In the genomic region with DNA sequence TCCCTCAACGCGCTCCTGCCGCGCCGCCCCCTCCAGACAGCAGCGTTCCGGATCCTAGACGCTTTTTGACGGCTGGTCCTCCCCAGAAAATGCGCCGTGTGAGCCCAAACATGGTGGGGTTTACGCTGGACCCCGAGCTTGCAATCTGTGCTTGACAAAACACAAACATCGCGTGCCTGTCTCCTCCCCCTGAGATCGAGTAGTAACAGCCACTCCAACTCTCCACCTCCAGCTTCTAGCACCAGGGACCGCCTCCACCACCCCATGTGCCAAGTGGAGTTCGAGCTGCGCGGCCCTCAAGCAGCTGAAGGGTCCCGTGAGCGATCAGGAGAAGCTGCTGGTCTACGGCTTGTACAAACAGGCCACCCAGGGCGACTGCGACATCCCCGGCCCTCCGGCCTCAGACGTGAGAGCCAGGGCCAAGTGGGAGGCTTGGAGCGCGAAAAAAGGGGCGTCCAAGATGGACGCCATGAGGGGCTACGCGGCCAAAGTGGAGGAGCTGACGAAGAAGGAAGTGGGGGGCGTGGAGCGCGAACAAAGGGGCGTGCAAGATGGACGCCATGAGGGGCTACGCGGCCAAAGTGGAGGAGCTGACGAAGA, we compare ENCODE assay signal across 8 cellular contexts. TPM values are rescaled to one million over a fixed set of nuclear protein-coding genes. Genes with fewer than 3 reads are reported as not detected.
DNase-seq lines count a peak whose midpoint lies in the region; ATAC-seq and TF ChIP-seq lines count a peak whose summit lies in the region.

No MANE protein-coding gene starts in this region.

- CTCF ChIA-PET in BJ (lab: Yijun Ruan, JAX), result interaction anchor here (0.6 to 4.0 kb wide), 16 partner anchors 9 to 367 kb away, joined by 3 to 21 read pairs (median 4); partner anchors contain the start of genes GLOD4, MRM3 and NXN

- peak overlapping the region; percentile 99 for H3K27ac Mint-ChIP-seq in stimulated activated memory B cell treated with anti-CD40 and anti-IgM and Interleukin-4, amounts not matched to agents 10 μg/mL and 1 μg/mL and 100 μg/mL, for 72 hours

- peaks cover 1% of the 10 kb centered on the region; the same call in 1 of the 2 replicates for H3K36me3 ChIP-seq in BJ (ENCODE audit: control insufficient read depth, insufficient read depth, low read length)

- POLR2A ChIA-PET in BJ (lab: Charles Lee), result interaction anchor here (0.7 kb wide), 1 partner anchor 249 kb away, joined by 3 read pairs; no protein-coding TSS in a partner anchor

- H3K9me3 Mint-ChIP-seq in stimulated activated memory B cell treated with anti-CD40 and anti-IgM and Interleukin-4, amounts not matched to agents 10 μg/mL and 1 μg/mL and 100 μg/mL, for 72 hours, result no peaks in the 10 kb centered on the region

- TF ChIP-seq CTCF in BJ (IDR thresholded peaks at IDR 0.05; ENCODE audit: insufficient read depth, low read depth, low read length), result no peak

- H3K36me3 Mint-ChIP-seq in stimulated activated memory B cell treated with anti-CD40 and anti-IgM and Interleukin-4, amounts not matched to agents 10 μg/mL and 1 μg/mL and 100 μg/mL, for 72 hours, result peaks cover 36% of the 10 kb centered on the region

- DNase-seq in BJ (ENCODE audit: low read depth) (no peak), NCI-H510A treated with DMSO at 0.1 percent for 48 hours (lab: John Stamatoyannopoulos, UW) (peak; percentile 27), caudate nucleus (lab: John Stamatoyannopoulos, UW) (peak in 18 of 61 donors; percentile 10 to 64 (median 34))

- H3K4me1 Mint-ChIP-seq in stimulated activated memory B cell treated with anti-CD40 and anti-IgM and Interleukin-4, amounts not matched to agents 10 μg/mL and 1 μg/mL and 100 μg/mL, for 72 hours, result peaks cover 38% of the 10 kb centered on the region

- H3K27ac ChIP-seq in caudate nucleus (ENCODE audit: low read depth, low read length), result peak overlapping the region; percentile 72
- H3K27ac ChIP-seq in layer of hippocampus (ENCODE audit: low read depth, low read length), result peak overlapping the region; percentile 38

- ATAC-seq in GM21619 (IDR thresholded peaks at IDR 0.05; ENCODE audit: unreplicated experiment) (peak; percentile 3), HG03439 (IDR thresholded peaks at IDR 0.05; ENCODE audit: unreplicated experiment) (no peak), GM21786 (IDR thresholded peaks at IDR 0.05; ENCODE audit: unreplicated experiment) (no peak)
- peak; percentile 13 for ATAC-seq in stimulated activated memory B cell treated with anti-CD40 and anti-IgM and Interleukin-4, amounts not matched to agents 10 μg/mL and 1 μg/mL and 100 μg/mL, for 72 hours

- peak overlapping the region; percentile 69 for H3K4me3 ChIP-seq in BJ (ENCODE audit: low read depth, low read length)

- H3K27me3 ChIP-seq in BJ (ENCODE audit: control insufficient read depth, insufficient read depth, low read length) (no peaks in the 10 kb centered on the region), layer of hippocampus (ENCODE audit: control insufficient read depth, insufficient read depth, low read length) (no peaks in the 10 kb centered on the region)

- no peaks in the 10 kb centered on the region for H3K27me3 Mint-ChIP-seq in stimulated activated memory B cell treated with anti-CD40 and anti-IgM and Interleukin-4, amounts not matched to agents 10 μg/mL and 1 μg/mL and 100 μg/mL, for 72 hours

- H3K4me3 Mint-ChIP-seq in stimulated activated memory B cell treated with anti-CD40 and anti-IgM and Interleukin-4, amounts not matched to agents 10 μg/mL and 1 μg/mL and 100 μg/mL, for 72 hours, result peak overlapping the region; percentile 98

RNA-seq across cellular contexts. Expression of gene GEMIN4, which starts 0.7 kb away (rescaled TPM):
- 10.0 and 15.7 TPM in 2 replicates for polyA plus RNA-seq in BJ (2011; rRNA removed)
- polyA minus RNA-seq in BJ (2011; rRNA and poly(A)+ RNA removed), result 12.2 and 18.2 TPM in 2 replicates

RNA-seq across cellular contexts. Expression of gene TLCD3A, which starts 20.3 kb away (rescaled TPM):
- polyA plus RNA-seq in BJ (2011; rRNA removed), result 37.7 and 45.8 TPM in 2 replicates
- polyA minus RNA-seq in BJ (2011; rRNA and poly(A)+ RNA removed), result 30.2 and 54.2 TPM in 2 replicates

RNA-seq across cellular contexts. Expression of gene GLOD4, which starts 29.4 kb away (rescaled TPM):
- 15.8 and 28.3 TPM in 2 replicates for polyA plus RNA-seq in BJ (2011; rRNA removed)
- 7.7 and 9.0 TPM in 2 replicates for polyA minus RNA-seq in BJ (2011; rRNA and poly(A)+ RNA removed)

RNA-seq across cellular contexts. Expression of gene MRM3, which starts 29.4 kb away (rescaled TPM):
- 9.8 and 10.1 TPM in 2 replicates for polyA plus RNA-seq in BJ (2011; rRNA removed)
- 4.0 and 4.3 TPM in 2 replicates for polyA minus RNA-seq in BJ (2011; rRNA and poly(A)+ RNA removed)

RNA-seq across cellular contexts. Expression of gene VPS53, which starts 38.1 kb away (rescaled TPM):
- 27.3 and 34.5 TPM in 2 replicates for polyA plus RNA-seq in BJ (2011; rRNA removed)
- 115 and 133 TPM in 2 replicates for polyA minus RNA-seq in BJ (2011; rRNA and poly(A)+ RNA removed)

Comparison
In these comparisons a context has a peak if more than half of its experiments do, and no peak if none do; other contexts are left out.
1. ATAC-seq: peak in GM21619 (single experiment) and stimulated activated memory B cell treated with anti-CD40 and anti-IgM and Interleukin-4, amounts not matched to agents 10 μg/mL and 1 μg/mL and 100 μg/mL, for 72 hours (single experiment); none in HG03439 (single experiment) and GM21786 (single experiment).